ENCODE assay signal across 1 cellular context in the genomic region with DNA sequence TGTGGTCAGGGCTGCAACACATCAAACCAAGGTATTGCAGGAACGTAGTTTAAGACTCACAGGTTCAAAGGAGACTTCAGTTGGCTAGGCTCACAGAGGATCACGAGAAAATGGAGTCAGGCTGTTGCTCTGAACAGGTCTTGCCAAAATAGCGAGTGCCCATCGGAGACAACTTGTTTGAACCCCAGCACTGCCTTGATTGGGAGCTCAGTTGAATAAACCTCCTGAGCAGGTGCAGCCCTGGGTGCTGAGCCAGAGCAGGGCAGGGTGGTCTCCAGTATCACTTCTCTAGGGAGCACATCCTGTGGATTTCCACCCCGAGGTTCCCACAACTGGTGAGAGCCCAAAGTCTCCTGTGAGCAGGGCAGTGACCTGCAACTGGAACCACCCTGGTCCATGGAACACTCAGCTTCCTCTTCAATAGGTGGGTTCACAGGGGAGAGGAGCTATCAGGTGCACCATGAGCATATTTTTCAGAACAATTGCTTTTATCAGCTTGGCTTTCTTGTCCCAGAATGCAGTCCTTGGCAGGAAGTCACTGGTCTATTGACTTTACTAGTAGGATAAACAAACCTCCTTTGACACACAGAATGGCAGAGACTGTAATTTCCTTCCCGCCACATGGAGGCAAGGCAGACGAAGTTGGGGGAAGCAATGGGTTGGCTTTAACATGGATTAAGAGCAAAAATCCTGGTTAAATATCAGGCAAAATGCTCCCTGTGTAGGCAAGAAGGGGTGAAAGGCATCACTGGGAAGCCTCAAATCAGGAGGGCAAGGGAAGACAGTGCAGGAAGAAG.
TF ChIP-seq lines count a peak whose summit lies in the region.

No MANE protein-coding gene starts in this region.

TF ChIP-seq in HepG2, 621 proteins besides CTCF, POLR2A, EP300 and RAD21 (continued from another document and continues in another):
- TF ChIP-seq MTA1 (CRISPR knock-in tag; IDR thresholded peaks at IDR 0.05; ENCODE audit: borderline replicate concordance): no peak
- no peak for TF ChIP-seq ZKSCAN1 (IDR thresholded peaks at IDR 0.05; ENCODE audit: low read length)
- TF ChIP-seq BRCA1 (CRISPR knock-in tag; IDR thresholded peaks at IDR 0.05): no peak
- TF ChIP-seq ISL2 (CRISPR knock-in tag; IDR thresholded peaks at IDR 0.05): peak; percentile 69; the same call in 1 of the 2 replicates
- no peak for TF ChIP-seq ZNF776 (CRISPR knock-in tag; IDR thresholded peaks at IDR 0.05)
- TF ChIP-seq, protein P1, sequence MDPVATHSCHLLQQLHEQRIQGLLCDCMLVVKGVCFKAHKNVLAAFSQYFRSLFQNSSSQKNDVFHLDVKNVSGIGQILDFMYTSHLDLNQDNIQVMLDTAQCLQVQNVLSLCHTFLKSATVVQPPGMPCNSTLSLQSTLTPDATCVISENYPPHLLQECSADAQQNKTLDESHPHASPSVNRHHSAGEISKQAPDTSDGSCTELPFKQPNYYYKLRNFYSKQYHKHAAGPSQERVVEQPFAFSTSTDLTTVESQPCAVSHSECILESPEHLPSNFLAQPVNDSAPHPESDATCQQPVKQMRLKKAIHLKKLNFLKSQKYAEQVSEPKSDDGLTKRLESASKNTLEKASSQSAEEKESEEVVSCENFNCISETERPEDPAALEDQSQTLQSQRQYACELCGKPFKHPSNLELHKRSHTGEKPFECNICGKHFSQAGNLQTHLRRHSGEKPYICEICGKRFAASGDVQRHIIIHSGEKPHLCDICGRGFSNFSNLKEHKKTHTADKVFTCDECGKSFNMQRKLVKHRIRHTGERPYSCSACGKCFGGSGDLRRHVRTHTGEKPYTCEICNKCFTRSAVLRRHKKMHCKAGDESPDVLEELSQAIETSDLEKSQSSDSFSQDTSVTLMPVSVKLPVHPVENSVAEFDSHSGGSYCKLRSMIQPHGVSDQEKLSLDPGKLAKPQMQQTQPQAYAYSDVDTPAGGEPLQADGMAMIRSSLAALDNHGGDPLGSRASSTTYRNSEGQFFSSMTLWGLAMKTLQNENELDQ (CRISPR knock-in tag; IDR thresholded peaks at IDR 0.05; ENCODE audit: borderline replicate concordance): no peak
- 0 out of 2 replicates have a peak, but pooled peaks have one; percentile 17 for TF ChIP-seq ZNF317 (CRISPR knock-in tag; IDR thresholded peaks at IDR 0.05)
- no peak for TF ChIP-seq NFRKB (IDR thresholded peaks at IDR 0.05)
- TF ChIP-seq, protein P2, sequence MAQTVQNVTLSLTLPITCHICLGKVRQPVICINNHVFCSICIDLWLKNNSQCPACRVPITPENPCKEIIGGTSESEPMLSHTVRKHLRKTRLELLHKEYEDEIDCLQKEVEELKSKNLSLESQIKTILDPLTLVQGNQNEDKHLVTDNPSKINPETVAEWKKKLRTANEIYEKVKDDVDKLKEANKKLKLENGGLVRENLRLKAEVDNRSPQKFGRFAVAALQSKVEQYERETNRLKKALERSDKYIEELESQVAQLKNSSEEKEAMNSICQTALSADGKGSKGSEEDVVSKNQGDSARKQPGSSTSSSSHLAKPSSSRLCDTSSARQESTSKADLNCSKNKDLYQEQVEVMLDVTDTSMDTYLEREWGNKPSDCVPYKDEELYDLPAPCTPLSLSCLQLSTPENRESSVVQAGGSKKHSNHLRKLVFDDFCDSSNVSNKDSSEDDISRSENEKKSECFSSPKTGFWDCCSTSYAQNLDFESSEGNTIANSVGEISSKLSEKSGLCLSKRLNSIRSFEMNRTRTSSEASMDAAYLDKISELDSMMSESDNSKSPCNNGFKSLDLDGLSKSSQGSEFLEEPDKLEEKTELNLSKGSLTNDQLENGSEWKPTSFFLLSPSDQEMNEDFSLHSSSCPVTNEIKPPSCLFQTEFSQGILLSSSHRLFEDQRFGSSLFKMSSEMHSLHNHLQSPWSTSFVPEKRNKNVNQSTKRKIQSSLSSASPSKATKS (CRISPR knock-in tag; IDR thresholded peaks at IDR 0.05): no peak
- TF ChIP-seq RARG (CRISPR knock-in tag; IDR thresholded peaks at IDR 0.05; ENCODE audit: low read depth): no peak
- TF ChIP-seq MBD4 (IDR thresholded peaks at IDR 0.05; ENCODE audit: borderline replicate concordance, low read length): no peak
- TF ChIP-seq KAT2B (IDR thresholded peaks at IDR 0.05; ENCODE audit: borderline replicate concordance, low read depth, low read length): no peak
- no peak for TF ChIP-seq CBX2 (IDR thresholded peaks at IDR 0.05; ENCODE audit: low read depth, low read length)
- no peak for TF ChIP-seq CBX2 (CRISPR knock-in tag; IDR thresholded peaks at IDR 0.05; ENCODE audit: low read depth)
- peak; percentile 26; the same call in 1 of the 2 replicates for TF ChIP-seq KLF6 (CRISPR knock-in tag; IDR thresholded peaks at IDR 0.05)
- no peak for TF ChIP-seq NR2C2 (CRISPR knock-in tag; IDR thresholded peaks at IDR 0.05; ENCODE audit: borderline replicate concordance)
- TF ChIP-seq LCORL (IDR thresholded peaks at IDR 0.05): no peak
- TF ChIP-seq LCORL (CRISPR knock-in tag; IDR thresholded peaks at IDR 0.05): no peak
- TF ChIP-seq TAF1 (CRISPR knock-in tag; IDR thresholded peaks at IDR 0.05): no peak
- no peak for TF ChIP-seq DPF2 (CRISPR knock-in tag; IDR thresholded peaks at IDR 0.05; ENCODE audit: borderline replicate concordance, low read depth)
- peak; percentile 91 for TF ChIP-seq MAX (IDR thresholded peaks at IDR 0.05)
- TF ChIP-seq MAZ (IDR thresholded peaks at IDR 0.05; ENCODE audit: borderline replicate concordance, low read depth, low read length): no peak
- TF ChIP-seq MAZ (CRISPR knock-in tag; IDR thresholded peaks at IDR 0.05; ENCODE audit: low read depth): no peak
- TF ChIP-seq ZNF430 (CRISPR knock-in tag; IDR thresholded peaks at IDR 0.05): 0 out of 2 replicates have a peak, but pooled peaks have one; percentile 52
- 0 out of 2 replicates have a peak, but pooled peaks have one; percentile 28 for TF ChIP-seq ZNF788 (CRISPR knock-in tag; IDR thresholded peaks at IDR 0.05; ENCODE audit: borderline replicate concordance)
- no peak for TF ChIP-seq ZBTB3 (CRISPR knock-in tag; IDR thresholded peaks at IDR 0.05; ENCODE audit: borderline replicate concordance, low read depth)
- no peak for TF ChIP-seq ZNF563 (CRISPR knock-in tag; IDR thresholded peaks at IDR 0.05)
- TF ChIP-seq ZNF225 (CRISPR knock-in tag; IDR thresholded peaks at IDR 0.05): 0 out of 2 replicates have a peak, but pooled peaks have one; percentile 59
- peak; percentile 16; the same call in 1 of the 2 replicates for TF ChIP-seq ARNT2 (CRISPR knock-in tag; IDR thresholded peaks at IDR 0.05; ENCODE audit: low read depth)
- TF ChIP-seq, protein P3, sequence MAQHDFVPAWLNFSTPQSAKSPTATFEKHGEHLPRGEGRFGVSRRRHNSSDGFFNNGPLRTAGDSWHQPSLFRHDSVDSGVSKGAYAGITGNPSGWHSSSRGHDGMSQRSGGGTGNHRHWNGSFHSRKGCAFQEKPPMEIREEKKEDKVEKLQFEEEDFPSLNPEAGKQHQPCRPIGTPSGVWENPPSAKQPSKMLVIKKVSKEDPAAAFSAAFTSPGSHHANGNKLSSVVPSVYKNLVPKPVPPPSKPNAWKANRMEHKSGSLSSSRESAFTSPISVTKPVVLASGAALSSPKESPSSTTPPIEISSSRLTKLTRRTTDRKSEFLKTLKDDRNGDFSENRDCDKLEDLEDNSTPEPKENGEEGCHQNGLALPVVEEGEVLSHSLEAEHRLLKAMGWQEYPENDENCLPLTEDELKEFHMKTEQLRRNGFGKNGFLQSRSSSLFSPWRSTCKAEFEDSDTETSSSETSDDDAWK (CRISPR knock-in tag; IDR thresholded peaks at IDR 0.05): no peak
- peak; percentile 53; the same call in 1 of the 2 replicates for TF ChIP-seq ZSCAN25 (CRISPR knock-in tag; IDR thresholded peaks at IDR 0.05)
- TF ChIP-seq MXD3 (CRISPR knock-in tag; IDR thresholded peaks at IDR 0.05): no peak
- no peak for TF ChIP-seq ZNF24 (IDR thresholded peaks at IDR 0.05)
- no peak for TF ChIP-seq CHD2 (IDR thresholded peaks at IDR 0.05; ENCODE audit: low read depth, low read length)
- TF ChIP-seq, protein P4, sequence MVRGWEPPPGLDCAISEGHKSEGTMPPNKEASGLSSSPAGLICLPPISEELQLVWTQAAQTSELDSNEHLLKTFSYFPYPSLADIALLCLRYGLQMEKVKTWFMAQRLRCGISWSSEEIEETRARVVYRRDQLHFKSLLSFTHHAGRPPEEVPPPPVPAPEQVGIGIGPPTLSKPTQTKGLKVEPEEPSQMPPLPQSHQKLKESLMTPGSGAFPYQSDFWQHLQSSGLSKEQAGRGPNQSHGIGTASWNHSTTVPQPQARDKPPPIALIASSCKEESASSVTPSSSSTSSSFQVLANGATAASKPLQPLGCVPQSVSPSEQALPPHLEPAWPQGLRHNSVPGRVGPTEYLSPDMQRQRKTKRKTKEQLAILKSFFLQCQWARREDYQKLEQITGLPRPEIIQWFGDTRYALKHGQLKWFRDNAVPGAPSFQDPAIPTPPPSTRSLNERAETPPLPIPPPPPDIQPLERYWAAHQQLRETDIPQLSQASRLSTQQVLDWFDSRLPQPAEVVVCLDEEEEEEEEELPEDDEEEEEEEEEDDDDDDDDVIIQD (CRISPR knock-in tag; IDR thresholded peaks at IDR 0.05; ENCODE audit: low read depth): peak; percentile 84
- no peak for TF ChIP-seq ZUFSP (CRISPR knock-in tag; IDR thresholded peaks at IDR 0.05; ENCODE audit: borderline replicate concordance)
- TF ChIP-seq ZNF639 (CRISPR knock-in tag; conservative IDR thresholded peaks at IDR 0.05): no peak
- no peak for TF ChIP-seq ZNF530 (CRISPR knock-in tag; IDR thresholded peaks at IDR 0.05; ENCODE audit: low read depth)
- TF ChIP-seq CBX1 (IDR thresholded peaks at IDR 0.05; ENCODE audit: low read depth): peak; percentile 51
- peak; percentile 85 for TF ChIP-seq ZNF605 (CRISPR knock-in tag; IDR thresholded peaks at IDR 0.05)
- no peak for TF ChIP-seq ZBTB43 (CRISPR knock-in tag; conservative IDR thresholded peaks at IDR 0.05)
- TF ChIP-seq SMC3 (IDR thresholded peaks at IDR 0.05; ENCODE audit: low read length): peak; percentile 9; the same call in 1 of the 2 replicates
- TF ChIP-seq GTF2F1 (IDR thresholded peaks at IDR 0.05; ENCODE audit: low read length): no peak
- TF ChIP-seq ARHGAP35 (CRISPR knock-in tag; IDR thresholded peaks at IDR 0.05; ENCODE audit: borderline replicate concordance): no peak
- TF ChIP-seq ZNF354B (CRISPR knock-in tag; IDR thresholded peaks at IDR 0.05): no peak
- no peak for TF ChIP-seq ZSCAN12 (CRISPR knock-in tag; IDR thresholded peaks at IDR 0.05)
- no peak for TF ChIP-seq ZNF652 (CRISPR knock-in tag; IDR thresholded peaks at IDR 0.05; ENCODE audit: borderline replicate concordance, low read depth)
- no peak for TF ChIP-seq ZNF83 (CRISPR knock-in tag; IDR thresholded peaks at IDR 0.05; ENCODE audit: borderline replicate concordance)
- no peak for TF ChIP-seq GFI1 (CRISPR knock-in tag; IDR thresholded peaks at IDR 0.05; ENCODE audit: borderline replicate concordance)
- no peak for TF ChIP-seq KLF13 (CRISPR knock-in tag; IDR thresholded peaks at IDR 0.05)
- TF ChIP-seq SALL2 (CRISPR knock-in tag; IDR thresholded peaks at IDR 0.05): no peak
- no peak for TF ChIP-seq ZNF564 (CRISPR knock-in tag; IDR thresholded peaks at IDR 0.05)
- no peak for TF ChIP-seq ZSCAN29 (CRISPR knock-in tag; conservative IDR thresholded peaks at IDR 0.05)
- no peak for TF ChIP-seq JDP2 (CRISPR knock-in tag; IDR thresholded peaks at IDR 0.05; ENCODE audit: borderline replicate concordance)
- no peak for TF ChIP-seq NFKB2 (CRISPR knock-in tag; IDR thresholded peaks at IDR 0.05; ENCODE audit: borderline replicate concordance)
- no peak; the same call in 1 of the 2 replicates for TF ChIP-seq ZNF274 (CRISPR knock-in tag; IDR thresholded peaks at IDR 0.05)
- TF ChIP-seq ZNF543 (CRISPR knock-in tag; IDR thresholded peaks at IDR 0.05): no peak
- TF ChIP-seq RFX3 (CRISPR knock-in tag; IDR thresholded peaks at IDR 0.05): no peak
- TF ChIP-seq KDM4B (CRISPR knock-in tag; IDR thresholded peaks at IDR 0.05): no peak
- no peak for TF ChIP-seq FOXC1 (CRISPR knock-in tag; IDR thresholded peaks at IDR 0.05; ENCODE audit: borderline replicate concordance)
- TF ChIP-seq ZNF792 (CRISPR knock-in tag; IDR thresholded peaks at IDR 0.05): no peak
- TF ChIP-seq FOXK1 (CRISPR knock-in tag; IDR thresholded peaks at IDR 0.05; ENCODE audit: borderline replicate concordance, low read depth): no peak
- peak; percentile 57 for TF ChIP-seq FOXJ3 (CRISPR knock-in tag; IDR thresholded peaks at IDR 0.05; ENCODE audit: borderline replicate concordance)
- TF ChIP-seq NFIB (CRISPR knock-in tag; IDR thresholded peaks at IDR 0.05; ENCODE audit: borderline replicate concordance): no peak
